Comparison of ENCODE assay signal across 8 cellular contexts in genomic region chr1:151993734-151994496, GRCh38. TPM values are rescaled to one million over a fixed set of nuclear protein-coding genes. Genes with fewer than 3 reads are reported as not detected.
DNase-seq lines count a peak whose midpoint lies in the region; ATAC-seq and TF ChIP-seq lines count a peak whose summit lies in the region.

Gene S100A10 (minus strand): TSS chr1:151993859. CDS start chr1:151986230, 7,629 bp downstream.

- H3K9ac ChIP-seq in BLaER1 treated with 17β-estradiol and CSF1 and Interleukin-3, amounts not matched to agents 10 nM and 100 nM: peak within 1 kb of the TSS; percentile 73 to 88 (median 82)

- no peaks in the 10 kb centered on the region for H3K36me3 ChIP-seq in BLaER1 treated with 17β-estradiol and CSF1 and Interleukin-3, amounts not matched to agents 10 nM and 100 nM
- no peaks in the 10 kb centered on the region for H3K36me3 ChIP-seq in heart right ventricle

- H3K9me3 Mint-ChIP-seq in T-helper 1 cell treated with Interleukin-12 subunit alpha and Interleukin-12 subunit beta and Interleukin-4 antibody, amounts not matched to agents 30 μg/mL and 1 μg/mL, for 36 hours: no peaks in the 10 kb centered on the region

- 2 to 6% (median 2%) methylated on average over 37 to 68 of the region's 69 CpGs for WGBS in adipose tissue, 3 donors
- 1 to 2% methylated on average over 53 to 69 of the region's 69 CpGs for WGBS in heart right ventricle, 2 donors

- peak within 1 kb of the TSS; percentile 97 for H3K4me3 Mint-ChIP-seq in T-helper 1 cell treated with Interleukin-12 subunit alpha and Interleukin-12 subunit beta and Interleukin-4 antibody, amounts not matched to agents 30 μg/mL and 1 μg/mL, for 36 hours

- H3K27ac ChIP-seq in BLaER1 treated with 17β-estradiol and CSF1 and Interleukin-3, amounts not matched to agents 10 nM and 100 nM: peak within 1 kb of the TSS; percentile 60 to 88 (median 75)
- H3K27ac ChIP-seq in adipose tissue (ENCODE audit: low read depth, low read length) (peak within 1 kb of the TSS; percentile 71), heart right ventricle (peak within 1 kb of the TSS; percentile 94 to 99 (median 96))

- peaks cover 0 to 15% (median 8%) of the 10 kb centered on the region in 11 experiments; a peak in 14 of 22 replicates for H3K9me3 ChIP-seq in BLaER1 treated with 17β-estradiol and CSF1 and Interleukin-3, amounts not matched to agents 10 nM and 100 nM (replicated peaks in 1 of 11)
- no peaks in the 10 kb centered on the region for H3K9me3 ChIP-seq in heart right ventricle

- TF ChIP-seq CTCF in heart right ventricle (IDR thresholded peaks at IDR 0.05): no peak

- peaks cover 53% of the 10 kb centered on the region for H3K4me1 Mint-ChIP-seq in T-helper 1 cell treated with Interleukin-12 subunit alpha and Interleukin-12 subunit beta and Interleukin-4 antibody, amounts not matched to agents 30 μg/mL and 1 μg/mL, for 36 hours (ENCODE audit: low read depth)

- peaks cover 0 to 33% (median 7%) of the 10 kb centered on the region in 11 experiments; a peak in 8 of 22 replicates for H4K20me1 ChIP-seq in BLaER1 treated with 17β-estradiol and CSF1 and Interleukin-3, amounts not matched to agents 10 nM and 100 nM

- peaks cover 38 to 63% (median 48%) of the 10 kb centered on the region in 10 experiments for H3K4me1 ChIP-seq in BLaER1 treated with 17β-estradiol and CSF1 and Interleukin-3, amounts not matched to agents 10 nM and 100 nM
- peaks cover 19 to 57% (median 48%) of the 10 kb centered on the region in 9 donors for H3K4me1 ChIP-seq in heart right ventricle

- H3K27ac Mint-ChIP-seq in T-helper 1 cell treated with Interleukin-12 subunit alpha and Interleukin-12 subunit beta and Interleukin-4 antibody, amounts not matched to agents 30 μg/mL and 1 μg/mL, for 36 hours: peak within 1 kb of the TSS; percentile 96

- no peaks in the 10 kb centered on the region for H3K27me3 ChIP-seq in BLaER1 treated with 17β-estradiol and CSF1 and Interleukin-3, amounts not matched to agents 10 nM and 100 nM
- peaks cover 0 to 5% (median 0%) of the 10 kb centered on the region in 7 donors for H3K27me3 ChIP-seq in heart right ventricle

- DNase-seq in heart right ventricle (peak; percentile 82 to 88), renal cortical epithelial cell (ENCODE audit: low read depth) (no peak)

- H3K4me3 ChIP-seq in BLaER1 treated with 17β-estradiol and CSF1 and Interleukin-3, amounts not matched to agents 10 nM and 100 nM: peak within 1 kb of the TSS; percentile 66 to 82 (median 72)
- H3K4me3 ChIP-seq in heart right ventricle: peak within 1 kb of the TSS; percentile 73 to 97 (median 88)

- ATAC-seq in HG03045 (IDR thresholded peaks at IDR 0.05; ENCODE audit: unreplicated experiment) (peak; percentile 41), heart right ventricle (peak; percentile 80 to 94 (median 86)), GM21576 (IDR thresholded peaks at IDR 0.05; ENCODE audit: unreplicated experiment) (no peak), HG03097 (IDR thresholded peaks at IDR 0.05; ENCODE audit: low FRiP score, unreplicated experiment) (no peak)

- peaks cover 2% of the 10 kb centered on the region for H3K27me3 Mint-ChIP-seq in T-helper 1 cell treated with Interleukin-12 subunit alpha and Interleukin-12 subunit beta and Interleukin-4 antibody, amounts not matched to agents 30 μg/mL and 1 μg/mL, for 36 hours (ENCODE audit: low read depth)

- peaks cover 9% of the 10 kb centered on the region for H3K36me3 Mint-ChIP-seq in T-helper 1 cell treated with Interleukin-12 subunit alpha and Interleukin-12 subunit beta and Interleukin-4 antibody, amounts not matched to agents 30 μg/mL and 1 μg/mL, for 36 hours (ENCODE audit: low read depth)

- intact Hi-C loops in heart right ventricle (cut with DNase I): loop anchor here in 5 of 10 donors (1.0 to 5.0 kb wide), 5 partner anchors 25 to 60 kb away; no protein-coding TSS in a partner anchor

- peak within 1 kb of the TSS; percentile 77 to 97 (median 84) for H3K4me2 ChIP-seq in BLaER1 treated with 17β-estradiol and CSF1 and Interleukin-3, amounts not matched to agents 10 nM and 100 nM

RNA-seq across cellular contexts. Expression of gene S100A10, which starts in this region (rescaled TPM):
- polyA plus RNA-seq in adipose tissue (1,000 to 10,000 TPM in 1 of 3 donors, 100 to 1,000 TPM in 1, 10 to 100 TPM in 1; 77.9 to 1,006 (median 392) TPM), heart right ventricle (100 to 1,000 TPM; 319 to 412 TPM)
- total RNA-seq in heart right ventricle (100 to 1,000 TPM in 9 of 10 donors, 10 to 100 TPM in 1; 71.3 to 519 (median 235) TPM), renal cortical epithelial cell (221 and 239 TPM in 2 replicates)

Comparison
In these comparisons a context has a peak if more than half of its experiments do, and no peak if none do; other contexts are left out.
1. ATAC-seq: peak in HG03045 (single experiment) and heart right ventricle (8 of 8); none in GM21576 (single experiment) and HG03097 (single experiment).
2. Peak in every context shown above with its lines, with median percentiles within 50 percentile points of each other: H3K27ac ChIP-seq.